ENCODE assay signal across 8 cellular contexts in the genomic region with DNA sequence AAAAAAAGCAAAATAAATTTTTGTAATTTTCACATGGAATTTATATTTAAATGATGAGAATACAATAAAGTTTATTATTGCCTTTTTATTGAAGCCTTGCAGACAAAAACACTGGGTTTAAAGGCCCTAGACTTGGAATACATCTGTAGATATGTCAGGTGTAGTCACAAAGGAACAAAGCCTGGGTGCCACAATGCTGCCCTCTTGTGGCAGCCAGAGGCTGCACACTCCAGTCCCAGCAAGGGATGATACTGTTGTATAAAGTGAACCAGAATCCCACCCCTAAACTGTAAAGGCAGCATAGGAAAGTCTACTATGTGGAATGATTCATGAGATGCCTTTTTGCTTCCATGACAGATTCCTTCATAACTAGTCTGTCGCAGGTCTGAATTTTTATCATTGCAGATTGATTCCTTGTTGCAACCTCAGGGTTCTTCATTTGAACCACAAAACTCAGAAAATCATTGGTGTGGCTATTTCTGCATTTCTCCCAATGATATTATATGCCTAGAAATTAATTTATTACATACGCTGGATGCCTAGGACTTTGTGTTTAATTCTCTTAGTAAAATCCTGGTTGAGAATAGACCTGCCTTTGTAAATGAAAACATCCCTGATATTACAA. TPM values are rescaled to one million over a fixed set of nuclear protein-coding genes. Genes with fewer than 3 reads are reported as not detected.
DNase-seq lines count a peak whose midpoint lies in the region; ATAC-seq and TF ChIP-seq lines count a peak whose summit lies in the region.

No MANE protein-coding gene starts in this region.

- no peak for TF ChIP-seq POLR2A in Peyer's patch (IDR thresholded peaks at IDR 0.05)
- TF ChIP-seq POLR2A in tibial nerve (IDR thresholded peaks at IDR 0.05): no peak

- H2AFZ ChIP-seq in osteoblast (ENCODE audit: low read length): no peak overlapping the region

- no peak overlapping the region for H3K27ac ChIP-seq in Peyer's patch
- no peak overlapping the region for H3K27ac ChIP-seq in osteoblast (ENCODE audit: low read depth, low read length)
- H3K27ac ChIP-seq in tibial nerve: no peak overlapping the region

- ATAC-seq in GM21381 (IDR thresholded peaks at IDR 0.05; ENCODE audit: unreplicated experiment): peak; percentile 94

- H3K27me3 ChIP-seq in Peyer's patch: no peaks in the 10 kb centered on the region
- H3K27me3 ChIP-seq in osteoblast (ENCODE audit: insufficient read depth, low read length): no peaks in the 10 kb centered on the region
- no peaks in the 10 kb centered on the region for H3K27me3 ChIP-seq in tibial nerve

- peaks cover 3% of the 10 kb centered on the region for H4K20me1 ChIP-seq in osteoblast (ENCODE audit: insufficient read depth, low read length)

- H3K9me3 ChIP-seq in Peyer's patch: no peaks in the 10 kb centered on the region
- no peaks in the 10 kb centered on the region for H3K9me3 ChIP-seq in osteoblast (ENCODE audit: low read depth, low read length)
- H3K9me3 ChIP-seq in tibial nerve: no peaks in the 10 kb centered on the region

- H3K4me1 ChIP-seq in Peyer's patch: no peaks in the 10 kb centered on the region
- H3K4me1 ChIP-seq in osteoblast (ENCODE audit: insufficient read depth, low read length): no peaks in the 10 kb centered on the region
- no peaks in the 10 kb centered on the region for H3K4me1 ChIP-seq in tibial nerve

- H3K4me3 ChIP-seq in Peyer's patch (no peak overlapping the region), foreskin fibroblast (ENCODE audit: low read depth in 1 of 2, low read length in 2 of 2) (no peak overlapping the region), osteoblast (ENCODE audit: insufficient read depth, low read length) (no peak overlapping the region), tibial nerve (no peak overlapping the region)

- WGBS in tibial nerve, 2 donors: 45 to 47% methylated on average over 2 of the region's 2 CpGs

- H3K4me2 ChIP-seq in osteoblast (ENCODE audit: insufficient read depth, low read length): no peak overlapping the region

- peak; percentile 76 to 98 (median 88) for TF ChIP-seq CTCF in Peyer's patch (IDR thresholded peaks at IDR 0.05)
- TF ChIP-seq CTCF in foreskin fibroblast (IDR thresholded peaks at IDR 0.05; ENCODE audit: low read depth, low read length): peak; percentile 100
- TF ChIP-seq CTCF in osteoblast (IDR thresholded peaks at IDR 0.05; ENCODE audit: extremely low read depth, low read depth, low read length): peak; percentile 99
- peak; percentile 75 to 97 (median 94) for TF ChIP-seq CTCF in tibial nerve (IDR thresholded peaks at IDR 0.05)

- H3K36me3 ChIP-seq in Peyer's patch (no peaks in the 10 kb centered on the region), osteoblast (ENCODE audit: insufficient read depth, low read length) (no peaks in the 10 kb centered on the region), tibial nerve (peaks cover 0 to 4% (median 0%) of the 10 kb centered on the region in 3 donors)

- TF ChIP-seq EP300 in tibial nerve (IDR thresholded peaks at IDR 0.05): no peak

- no peaks in the 10 kb centered on the region for H3K79me2 ChIP-seq in osteoblast (ENCODE audit: insufficient read depth, low read length)

- DNase-seq in DMS53 (lab: John Stamatoyannopoulos, UW) (peak; percentile 73), HS-5 (ENCODE audit: low read depth) (peak; percentile 18), Peyer's patch (peak; percentile 37 to 80 (median 68)), activated T-helper 1 cell treated with Interleukin-2 at 50 U/mL for 16 hours (ENCODE audit: low read depth) (peak; percentile 46), foreskin fibroblast (peak; percentile 43 to 78), osteoblast (ENCODE audit: insufficient read length, low spot score, missing footprints) (peak; percentile 89), tibial nerve (ENCODE audit: low spot score in 2 of 2) (peak in 1 of 2 donors; percentile 53)

RNA-seq across cellular contexts. Expression of a gene that starts 37.0 kb away (rescaled TPM):
- under 1 TPM in 1 of 4 donors, not detected in 3; 0.27 TPM for total RNA-seq in Peyer's patch
- total RNA-seq in osteoblast: under 0.01 TPM in 1 of 2 replicates, not detected in the other
- total RNA-seq in tibial nerve: under 1 TPM in 2 of 4 donors, not detected in 2; 0.59 to 0.90 TPM

RNA-seq across cellular contexts. Expression of a gene that starts 53.7 kb away (rescaled TPM):
- 10 to 100 TPM; 37.1 to 86.7 (median 44.0) TPM for total RNA-seq in Peyer's patch
- 64.1 and 73.1 TPM in 2 replicates for total RNA-seq in osteoblast
- 10 to 100 TPM; 50.0 to 76.3 (median 60.1) TPM for total RNA-seq in tibial nerve
